Comparison of ENCODE assay signal across 1 cellular context in genomic region chr18:519019-519879, GRCh38.
TF ChIP-seq lines count a peak whose summit lies in the region.

No MANE protein-coding gene starts in this region.

TF ChIP-seq in K562, 482 proteins besides CTCF, POLR2A, EP300 and RAD21 (continued from another document and continues in another):
- TF ChIP-seq ZNF511 (CRISPR knock-in tag; IDR thresholded peaks at IDR 0.05) (peak; percentile 84; the same call in 1 of the 2 replicates), MYBL2 (IDR thresholded peaks at IDR 0.05; ENCODE audit: low read depth) (no peak), MYBL2 (CRISPR knock-in tag; IDR thresholded peaks at IDR 0.05; ENCODE audit: borderline replicate concordance) (no peak), BRF1 (IDR thresholded peaks at IDR 0.05; ENCODE audit: borderline replicate concordance, extremely low read depth, insufficient read length) (no peak), MYNN (IDR thresholded peaks at IDR 0.05) (no peak), MYNN (CRISPR knock-in tag; IDR thresholded peaks at IDR 0.05) (no peak), ZNF764 (CRISPR knock-in tag; IDR thresholded peaks at IDR 0.05; ENCODE audit: low read depth) (no peak), MTF1 (CRISPR knock-in tag; IDR thresholded peaks at IDR 0.05; ENCODE audit: borderline replicate concordance) (no peak), PML (IDR thresholded peaks at IDR 0.05; ENCODE audit: low read length) (no peak), ZNF644 (tag; IDR thresholded peaks at IDR 0.05; ENCODE audit: low read depth) (peak; percentile 79; the same call in 1 of the 2 replicates), SFPQ (IDR thresholded peaks at IDR 0.05; ENCODE audit: low read depth, low read length) (no peak), PTTG1 (tag; IDR thresholded peaks at IDR 0.05; ENCODE audit: low read depth) (peak; percentile 33; the same call in 1 of the 2 replicates), CBFA2T3 (IDR thresholded peaks at IDR 0.05) (0 out of 2 replicates have a peak, but pooled peaks have one; percentile 5), PRMT5 (CRISPR knock-in tag; IDR thresholded peaks at IDR 0.05) (no peak), RBM25 (IDR thresholded peaks at IDR 0.05; ENCODE audit: low read depth, low read length, severe bottlenecking) (no peak), SNIP1 (IDR thresholded peaks at IDR 0.05; ENCODE audit: low read depth) (no peak), ARID3B (CRISPR knock-in tag; IDR thresholded peaks at IDR 0.05; ENCODE audit: borderline replicate concordance) (no peak), ETV6 (IDR thresholded peaks at IDR 0.05; ENCODE audit: borderline replicate concordance in 1 of 2, low read depth in 2 of 2, low read length in 1 of 2) (no peak), ETV6 (CRISPR knock-in tag; IDR thresholded peaks at IDR 0.05; ENCODE audit: borderline replicate concordance) (no peak), BCOR (IDR thresholded peaks at IDR 0.05) (no peak), NCOR1 (IDR thresholded peaks at IDR 0.05) (no peak), ZNF224 (CRISPR knock-in tag; IDR thresholded peaks at IDR 0.05) (no peak), NR2C2 (CRISPR knock-in tag; IDR thresholded peaks at IDR 0.05) (no peak), NR2C2 (tag; IDR thresholded peaks at IDR 0.05) (peak; percentile 59; the same call in 1 of the 2 replicates), JUN (IDR thresholded peaks at IDR 0.05; ENCODE audit: borderline replicate concordance, low read depth, low read length) (no peak), JUN (CRISPR knock-in tag; IDR thresholded peaks at IDR 0.05; ENCODE audit: borderline replicate concordance) (no peak), ZNF174 (CRISPR knock-in tag; IDR thresholded peaks at IDR 0.05) (no peak), FOXK2 (conservative IDR thresholded peaks at IDR 0.05 in 1 of 2, IDR thresholded peaks at IDR 0.05 in 1 of 2; ENCODE audit: low read depth in 2 of 2) (no peak), ZFP91 (CRISPR knock-in tag; IDR thresholded peaks at IDR 0.05) (no peak), MAX (CRISPR knock-in tag; IDR thresholded peaks at IDR 0.05) (peak; percentile 73), MBD2 (IDR thresholded peaks at IDR 0.05; ENCODE audit: borderline replicate concordance, low read depth) (0 out of 2 replicates have a peak, but pooled peaks have one; percentile 17), ZBTB8A (IDR thresholded peaks at IDR 0.05; ENCODE audit: partially characterized antibody) (no peak), CBFB (CRISPR knock-in tag; IDR thresholded peaks at IDR 0.05) (0 out of 2 replicates have a peak, but pooled peaks have one; percentile 32), MTA1 (IDR thresholded peaks at IDR 0.05; ENCODE audit: borderline replicate concordance) (no peak), PCBP2 (IDR thresholded peaks at IDR 0.05; ENCODE audit: low read depth, low read length, poor library complexity, severe bottlenecking) (no peak), ZNF407 (IDR thresholded peaks at IDR 0.05; ENCODE audit: low read depth) (no peak), CREB1 (IDR thresholded peaks at IDR 0.05) (no peak), CREB1 (CRISPR knock-in tag; IDR thresholded peaks at IDR 0.05) (no peak), CBX8 (IDR thresholded peaks at IDR 0.05; ENCODE audit: borderline replicate concordance, extremely low read depth, low read depth, low read length, poor library complexity, severe bottlenecking) (no peak), MTA2 (IDR thresholded peaks at IDR 0.05; ENCODE audit: low read depth) (no peak), ETS1 (conservative IDR thresholded peaks at IDR 0.05; ENCODE audit: control insufficient read depth, low read depth, low read length) (no peak), MBD1 (CRISPR knock-in tag; IDR thresholded peaks at IDR 0.05) (no peak), PBX2 (CRISPR knock-in tag; IDR thresholded peaks at IDR 0.05; ENCODE audit: low read depth) (no peak), PBX2 (tag; conservative IDR thresholded peaks at IDR 0.05; ENCODE audit: low read depth) (peak; percentile 66), RBM15 (IDR thresholded peaks at IDR 0.05; ENCODE audit: insufficient read depth, low read length) (no peak), HMG20A (CRISPR knock-in tag; conservative IDR thresholded peaks at IDR 0.05) (no peak)
